ENCODE assay signal across 1 cellular context in genomic region chr11:102395720-102396358, GRCh38.
A peak's percentile ranks its signal among the peaks of the same experiment; 100 is the strongest.
TF ChIP-seq lines count a peak whose summit lies in the region.

No MANE protein-coding gene starts in this region.

TF ChIP-seq in GM12878, 131 proteins besides CTCF, POLR2A, EP300 and RAD21:
- no peak for TF ChIP-seq ZBTB4 (CRISPR knock-in tag; IDR thresholded peaks at IDR 0.05)
- TF ChIP-seq ZZZ3 (IDR thresholded peaks at IDR 0.05; ENCODE audit: control insufficient read depth, insufficient read length, low read depth): no peak
- peak; percentile 54; the same call in 1 of the 3 replicates for TF ChIP-seq POU2F2 (IDR thresholded peaks at IDR 0.05; ENCODE audit: borderline replicate concordance, low read depth, low read length)
- no peak for TF ChIP-seq CBFB (IDR thresholded peaks at IDR 0.05; ENCODE audit: low read depth)
- no peak for TF ChIP-seq STAT3 (IDR thresholded peaks at IDR 0.05; ENCODE audit: low read depth, low read length)
- no peak for TF ChIP-seq REST (IDR thresholded peaks at IDR 0.05; ENCODE audit: low read depth, low read length)
